ENCODE assay signal across 1 cellular context in the genomic region with DNA sequence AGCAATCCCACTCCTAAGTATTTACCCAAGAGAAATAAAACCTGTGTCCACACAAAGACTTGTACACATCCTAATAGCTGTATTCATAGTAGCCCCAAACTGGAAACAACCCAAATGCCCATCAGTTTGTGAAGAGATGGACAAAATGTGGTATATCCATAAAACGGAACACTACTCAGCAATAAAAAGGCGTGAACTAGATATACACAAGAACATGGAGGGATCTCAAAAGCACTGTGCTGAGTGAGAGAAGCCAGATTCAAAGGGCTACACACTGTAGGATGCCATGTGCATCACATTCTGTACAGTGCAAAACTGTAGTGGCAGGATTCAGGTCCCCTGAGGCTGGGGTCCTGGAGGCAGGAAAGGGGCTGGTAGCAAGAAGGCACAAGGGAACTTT. TPM values are rescaled to one million over a fixed set of nuclear protein-coding genes. Genes with fewer than 3 reads are reported as not detected.
"Had no signal": no experiment of that assay in that cellular context is flagged by ENCODE, and none has a peak within 500 bp of the region (broad histone marks: within the 10 kb centered on the region; RNA-seq: fewer than 3 reads in every experiment).

No MANE protein-coding gene starts in this region.

RNA-seq across cellular contexts. Expression of gene IGSF3, which starts 22.5 kb away (rescaled TPM):
- total RNA-seq: OCI-LY7 had no signal
